ENCODE assay signal across 8 cellular contexts in genomic region chr16:67246081-67246944, GRCh38.
DNase-seq lines count a peak whose midpoint lies in the region; ATAC-seq and TF ChIP-seq lines count a peak whose summit lies in the region.

No MANE protein-coding gene starts in this region.

- ATAC-seq in GM21515 (IDR thresholded peaks at IDR 0.05; ENCODE audit: unreplicated experiment) (peak; percentile 29), HG02970 (IDR thresholded peaks at IDR 0.05; ENCODE audit: low FRiP score, unreplicated experiment) (no peak)

- H2AFZ ChIP-seq in MM.1S (ENCODE audit: low read length), result peak overlapping the region; percentile 71

- H3K27me3 ChIP-seq in MM.1S (replicated peaks; ENCODE audit: insufficient read depth, low read length) (peaks cover 18% of the 10 kb centered on the region), iPS-18a (ENCODE audit: control insufficient read depth, insufficient read depth, low read length) (peaks cover 30% of the 10 kb centered on the region)

- no peaks in the 10 kb centered on the region for H3K36me3 ChIP-seq in MM.1S (replicated peaks; ENCODE audit: insufficient read depth, low read length)
- no peaks in the 10 kb centered on the region for H3K36me3 ChIP-seq in iPS-18a (ENCODE audit: control insufficient read depth, low read depth, low read length)

- H3F3A ChIP-seq in MM.1S (ENCODE audit: insufficient read depth, low read length), result peaks cover 44% of the 10 kb centered on the region

- peak overlapping the region; percentile 79 for H3K4me2 ChIP-seq in MM.1S (ENCODE audit: low read depth, low read length)

- peak overlapping the region; percentile 85 for H3K27ac ChIP-seq in MM.1S (ENCODE audit: low read length)
- H3K27ac ChIP-seq in iPS-18a (ENCODE audit: low read length), result peak overlapping the region; percentile 28

- peaks cover 36% of the 10 kb centered on the region for H3K4me1 ChIP-seq in MM.1S (ENCODE audit: low read length)
- H3K4me1 ChIP-seq in iPS-18a (ENCODE audit: control insufficient read depth, low read depth, low read length), result peaks cover 29% of the 10 kb centered on the region

- peak; percentile 71 for DNase-seq in DMS 273 treated with DMSO at 0.1 percent for 48 hours (lab: John Stamatoyannopoulos, UW)
- peak; percentile 89 for DNase-seq in MM.1S
- DNase-seq in T-helper 22 cell (ENCODE audit: low read depth), result peak; percentile 38
- DNase-seq in brain pericyte (ENCODE audit: low read depth, low spot score), result peak; percentile 67
- peak; percentile 77 for DNase-seq in skeletal muscle cell (ENCODE audit: low read depth)

- TF ChIP-seq CTCF in MM.1S (IDR thresholded peaks at IDR 0.05; ENCODE audit: low read length), result peak; percentile 33

- no peaks in the 10 kb centered on the region for H3K9me2 ChIP-seq in MM.1S (replicated peaks; ENCODE audit: insufficient read depth, low read length)

- no peaks in the 10 kb centered on the region for H4K20me1 ChIP-seq in MM.1S (ENCODE audit: insufficient read depth, low read length)

- no peaks in the 10 kb centered on the region for H3K9me3 ChIP-seq in MM.1S (replicated peaks; ENCODE audit: insufficient read depth, low read length)
- H3K9me3 ChIP-seq in iPS-18a (ENCODE audit: control insufficient read depth, low read depth, low read length), result no peaks in the 10 kb centered on the region

- H3K79me2 ChIP-seq in MM.1S (ENCODE audit: low read length), result peaks cover 43% of the 10 kb centered on the region

- peak overlapping the region; percentile 80 for H3K9ac ChIP-seq in MM.1S (ENCODE audit: low read length)
- peak overlapping the region; percentile 62 for H3K9ac ChIP-seq in iPS-18a (ENCODE audit: low read length)

- H3K4me3 ChIP-seq in MM.1S (ENCODE audit: low read length), result peak overlapping the region; percentile 93
- peak overlapping the region; percentile 76 for H3K4me3 ChIP-seq in iPS-18a (ENCODE audit: low read length)
- H3K4me3 ChIP-seq in skeletal muscle cell (ENCODE audit: low read depth, low read length), result peak overlapping the region; percentile 91

Comparison
In these comparisons a context has a peak if more than half of its experiments do, and no peak if none do; other contexts are left out.
1. DNase-seq: peak in every context shown above with its lines; median percentile 89 in MM.1S; 77 in skeletal muscle cell; 71 in DMS 273 treated with DMSO at 0.1 percent for 48 hours; 67 in brain pericyte; 38 in T-helper 22 cell.